8 cellular contexts compared by ENCODE assay signal in the genomic region with DNA sequence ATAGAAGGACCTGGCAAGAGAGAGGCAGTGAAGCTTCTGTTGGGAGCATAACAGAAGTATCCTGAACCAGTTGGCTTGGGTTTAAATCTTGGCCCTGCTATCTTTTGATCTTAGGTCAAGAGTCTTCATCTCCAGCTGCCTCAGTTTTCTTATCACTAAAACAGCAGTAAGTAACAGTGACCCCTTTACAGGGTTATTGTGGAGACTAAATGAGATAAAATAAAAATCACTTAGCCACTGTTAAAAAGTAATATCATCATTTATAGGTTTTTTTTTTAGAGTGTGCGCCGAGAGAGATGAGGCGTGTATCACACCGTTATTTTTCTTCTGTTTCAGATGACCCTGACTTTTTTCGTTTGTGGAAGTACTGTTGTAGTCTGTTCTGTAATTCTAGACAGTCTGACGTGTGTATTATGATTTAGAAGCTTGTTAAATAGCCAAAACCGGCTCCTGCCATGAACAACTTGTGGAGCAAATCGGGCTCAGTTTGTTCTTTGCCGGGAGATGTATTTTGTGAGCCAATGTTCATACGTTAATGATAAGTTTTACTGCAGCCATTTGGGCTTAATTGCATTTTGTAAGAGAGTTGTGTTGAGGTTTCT. TPM values are rescaled to one million over a fixed set of nuclear protein-coding genes. Genes with fewer than 3 reads are reported as not detected.
DNase-seq lines count a peak whose midpoint lies in the region; TF ChIP-seq lines count a peak whose summit lies in the region.

No MANE protein-coding gene starts in this region.

- H3K4me1 ChIP-seq in Caco-2 (peaks cover 5% of the 10 kb centered on the region; the same call in 1 of the 2 replicates), PC-9 (replicated peaks; ENCODE audit: insufficient read depth) (peaks cover 12% of the 10 kb centered on the region)

- POLR2A ChIA-PET in Caco-2 (lab: Charles Lee) (interaction anchor here (1.3 kb wide), 1 partner anchor 77 kb away, joined by 3 read pairs; no protein-coding TSS in a partner anchor), PC-9 (lab: Charles Lee; ENCODE audit: unreplicated experiment) (interaction anchor here (0.6 kb wide), 1 partner anchor 1465 kb away, joined by 6 read pairs; a partner anchor contains a TSS)

- H2AFZ ChIP-seq in PC-9 = no peak overlapping the region

- CTCF ChIA-PET in Caco-2 (lab: Charles Lee) (interaction anchor here (0.5 to 2.0 kb wide), 4 partner anchors 35 to 115 kb away, joined by 3 to 9 read pairs (median 4); a partner anchor contains a TSS), PC-9 (lab: Charles Lee) (interaction anchor here (1.5 kb wide), 1 partner anchor 75 kb away, joined by 12 read pairs; no protein-coding TSS in a partner anchor)

- DNase-seq in Caco-2 = no peak
- no peak for DNase-seq in PC-9
- DNase-seq in erythroblast (lab: John Stamatoyannopoulos, UW) = peak; percentile 68 to 71
- no peak for DNase-seq in osteocyte (ENCODE audit: extremely low spot score, unreplicated experiment)
- no peak for DNase-seq in GM13976 (ENCODE audit: low spot score)
- DNase-seq in activated effector memory CD4-positive, alpha-beta T cell treated with anti-CD3 and anti-CD28 coated beads, Interleukin-2, amount 50 U/mL, for 16 hours = no peak
- no peak for DNase-seq in stimulated activated naive CD4-positive, alpha-beta T cell (lab: John Stamatoyannopoulos, UW)
- no peak for DNase-seq in COLO668 (lab: John Stamatoyannopoulos, UW; ENCODE audit: unreplicated experiment)

- H3K36me3 ChIP-seq in Caco-2 (ENCODE audit: control insufficient read depth, insufficient read depth, low read length) (no peaks in the 10 kb centered on the region; the same call in 1 of the 2 replicates), PC-9 (ENCODE audit: low read depth) (peaks cover 25% of the 10 kb centered on the region)

- H3F3A ChIP-seq in PC-9 (ENCODE audit: insufficient read depth, low read depth) = peaks cover 19% of the 10 kb centered on the region

- BruUV-seq in Caco-2 (replicated peaks; lab: Mats Ljungman, UMichigan) (TSS peak; percentile 49), PC-9 (replicated peaks; lab: Mats Ljungman, UMichigan) (no TSS peak)

- no peaks in the 10 kb centered on the region for H3K9me2 ChIP-seq in PC-9 (ENCODE audit: insufficient read depth)

- H3K36me3 Mint-ChIP-seq in Caco-2 (ENCODE audit: insufficient read depth, unreplicated experiment) (peaks cover 50% of the 10 kb centered on the region), osteocyte (ENCODE audit: unreplicated experiment) (peaks cover 7% of the 10 kb centered on the region)

- in situ Hi-C loops in GM13976 (cut with MboI; ENCODE audit: low sequenced_read_pairs, unreplicated experiment) = no loop called here

- peak overlapping the region; percentile 98 for H3K27ac Mint-ChIP-seq in Caco-2 (ENCODE audit: unreplicated experiment)
- H3K27ac Mint-ChIP-seq in osteocyte (ENCODE audit: unreplicated experiment) = peak overlapping the region; percentile 100

- H3K27me3 ChIP-seq in Caco-2 (replicated peaks; ENCODE audit: control insufficient read depth, insufficient read depth, low read length) (no peaks in the 10 kb centered on the region), PC-9 (ENCODE audit: insufficient read depth, low read depth) (no peaks in the 10 kb centered on the region)

- H3K79me2 ChIP-seq in PC-9 (ENCODE audit: low read depth) = peaks cover 60% of the 10 kb centered on the region

- H4K20me1 ChIP-seq in PC-9 (ENCODE audit: insufficient read depth) = peaks cover 52% of the 10 kb centered on the region

- H3K27ac ChIP-seq in PC-9 = peak overlapping the region; percentile 64; the same call in 1 of the 2 replicates

- H3K4me2 ChIP-seq in PC-9 = peak overlapping the region; percentile 96

- H3K4me3 Mint-ChIP-seq in Caco-2 (ENCODE audit: unreplicated experiment) (peak overlapping the region; percentile 99), osteocyte (ENCODE audit: unreplicated experiment) (peak overlapping the region; percentile 98)

- H3K9me3 ChIP-seq in Caco-2 (no peaks in the 10 kb centered on the region), PC-9 (ENCODE audit: insufficient read depth, low read depth) (no peaks in the 10 kb centered on the region)

- H3K4me1 Mint-ChIP-seq in Caco-2 (ENCODE audit: low read depth, unreplicated experiment) (peaks cover 7% of the 10 kb centered on the region), osteocyte (ENCODE audit: unreplicated experiment) (peaks cover 29% of the 10 kb centered on the region)

- TF ChIP-seq CTCF in Caco-2 (IDR thresholded peaks at IDR 0.05; ENCODE audit: insufficient read depth in 1 of 2, low read depth in 1 of 2, low read length in 1 of 2, severe bottlenecking in 1 of 2, unreplicated experiment in 1 of 2) (no peak), PC-9 (conservative IDR thresholded peaks at IDR 0.05) (no peak), osteocyte (IDR thresholded peaks at IDR 0.05) (no peak), GM13976 (IDR thresholded peaks at IDR 0.05; ENCODE audit: borderline replicate concordance, control extremely low read depth, extremely low read depth, insufficient read depth, missing control alignments) (no peak)

- peak overlapping the region; percentile 58 for H3K4me3 ChIP-seq in Caco-2 (ENCODE audit: low read depth, low read length)
- peak overlapping the region; percentile 95 for H3K4me3 ChIP-seq in PC-9

- H3K9me3 Mint-ChIP-seq in Caco-2 (ENCODE audit: unreplicated experiment) (no peaks in the 10 kb centered on the region), osteocyte (ENCODE audit: unreplicated experiment) (no peaks in the 10 kb centered on the region)

- intact Hi-C loops in Caco-2 (cut with micrococcal nuclease; ENCODE audit: unreplicated experiment) (loop anchor here (10.0 kb wide), 1 partner anchor 159 kb away; a partner anchor contains a TSS), PC-9 (cut with micrococcal nuclease; ENCODE audit: unreplicated experiment) (loop anchor here (2.0 kb wide), 1 partner anchor 59 kb away; no protein-coding TSS in a partner anchor)

- no peak for TF ChIP-seq POLR2A in erythroblast (IDR thresholded peaks at IDR 0.05; ENCODE audit: low read length)

- H3K27me3 Mint-ChIP-seq in Caco-2 (ENCODE audit: insufficient read depth, unreplicated experiment) (no peaks in the 10 kb centered on the region), osteocyte (ENCODE audit: unreplicated experiment) (no peaks in the 10 kb centered on the region)

RNA-seq across cellular contexts. Expression of a gene that starts 1.2 kb away (rescaled TPM):
- 86.8 and 89.1 TPM in 2 replicates for total RNA-seq in Caco-2 (2022)
- total RNA-seq in PC-9 (2021) = 83.2 and 143 TPM in 2 replicates
- 117 and 118 TPM in 2 replicates for total RNA-seq in osteocyte

Comparison
In these comparisons a context has a peak if more than half of its experiments do, and no peak if none do; other contexts are left out.
1. DNase-seq: peak in erythroblast (2 of 2); none in Caco-2 (0 of 2), PC-9 (0 of 2), osteocyte (single experiment), GM13976 (single experiment), activated effector memory CD4-positive, alpha-beta T cell treated with anti-CD3 and anti-CD28 coated beads, Interleukin-2, amount 50 U/mL, for 16 hours (single experiment), stimulated activated naive CD4-positive, alpha-beta T cell (0 of 6) and COLO668 (single experiment).